8 cellular contexts compared by ENCODE assay signal in the genomic region with DNA sequence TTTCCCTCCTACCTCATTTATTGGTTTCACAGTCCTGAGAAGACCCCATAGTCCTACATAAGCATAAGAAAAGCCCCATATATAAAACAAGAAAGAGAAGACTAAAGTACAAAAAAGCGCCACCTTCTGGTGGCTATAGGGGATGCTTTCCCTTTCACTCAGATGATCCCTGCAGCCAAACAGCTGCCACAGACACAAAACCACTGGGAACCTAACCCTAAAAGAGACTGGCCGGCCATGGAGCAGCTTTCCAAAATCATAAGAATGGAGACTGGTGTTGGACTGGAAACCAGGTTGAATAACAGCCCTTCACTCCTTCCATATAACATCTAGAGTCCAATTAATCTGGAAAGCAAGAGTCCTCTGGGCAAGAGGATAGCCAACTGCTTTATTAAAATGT. TPM values are rescaled to one million over a fixed set of nuclear protein-coding genes. Genes with fewer than 3 reads are reported as not detected.
DNase-seq lines count a peak whose midpoint lies in the region; ATAC-seq, FAIRE-seq and TF ChIP-seq lines count a peak whose summit lies in the region.

No MANE protein-coding gene starts in this region.

- peaks cover 9% of the 10 kb centered on the region for H3K79me2 ChIP-seq in OCI-LY7 (ENCODE audit: insufficient read depth, low read depth, low read length)
- peaks cover 68% of the 10 kb centered on the region for H3K79me2 ChIP-seq in astrocyte (ENCODE audit: insufficient read depth, low read length)

- BruUV-seq in OCI-LY7 (replicated peaks; lab: Mats Ljungman, UMichigan), result no TSS peak

- in situ Hi-C loops in G401 (cut with HindIII; ENCODE audit: low sequenced_read_pairs), result no loop called here

- H3K9me2 ChIP-seq in OCI-LY7 (ENCODE audit: insufficient read depth, low read length), result no peaks in the 10 kb centered on the region

- FAIRE-seq in astrocyte (lab: Jason Lieb, UNC), result no peak

- no peaks in the 10 kb centered on the region for H3K9me3 Mint-ChIP-seq in astrocyte (ENCODE audit: unreplicated experiment)
- H3K9me3 Mint-ChIP-seq in immature natural killer cell, result no peaks in the 10 kb centered on the region

- POLR2A ChIA-PET in OCI-LY7 (lab: Charles Lee), result no interaction called here

- H3K4me3 ChIP-seq in OCI-LY7 (ENCODE audit: low read depth, low read length, poor library complexity, severe bottlenecking) (no peak overlapping the region), astrocyte (ENCODE audit: insufficient read depth, low read depth, low read length) (no peak overlapping the region)

- H4K20me1 ChIP-seq in OCI-LY7 (ENCODE audit: insufficient read depth, low read length) (peaks cover 4% of the 10 kb centered on the region), astrocyte (ENCODE audit: insufficient read depth, low read length) (peaks cover 76% of the 10 kb centered on the region)

- no peaks in the 10 kb centered on the region for H3K27me3 ChIP-seq in astrocyte (ENCODE audit: insufficient read depth, low read length)

- H3K9ac ChIP-seq in astrocyte (ENCODE audit: low read length), result no peak overlapping the region

- intact Hi-C loops in OCI-LY7 (cut with micrococcal nuclease; ENCODE audit: unreplicated experiment), result no loop called here

- H3K36me3 Mint-ChIP-seq in astrocyte (ENCODE audit: low read depth, unreplicated experiment) (peaks cover 25% of the 10 kb centered on the region), immature natural killer cell (peaks cover 0 to 23% (median 9%) of the 10 kb centered on the region in 3 donors)

- peak; percentile 27 for DNase-seq in G401 (ENCODE audit: low spot score)
- peak; percentile 53 for DNase-seq in OCI-LY7 (ENCODE audit: low spot score)
- no peak for DNase-seq in astrocyte (ENCODE audit: low read depth)
- DNase-seq in immature natural killer cell, result peak in 2 of 3 donors; percentile 16 to 26
- peak; percentile 17 to 36 for DNase-seq in stimulated activated CD4-positive, alpha-beta T cell treated with anti-CD3 and anti-CD28 coated beads, Interleukin-2, amount 100 ng/mL, for 48 hours

- H3K36me3 ChIP-seq in OCI-LY7 (ENCODE audit: insufficient read depth, low read length) (peaks cover 97% of the 10 kb centered on the region), astrocyte (ENCODE audit: insufficient read depth, low read length) (peaks cover 62% of the 10 kb centered on the region)

- no peaks in the 10 kb centered on the region for H3K9me3 ChIP-seq in OCI-LY7 (ENCODE audit: low read length)
- no peaks in the 10 kb centered on the region for H3K9me3 ChIP-seq in astrocyte (ENCODE audit: insufficient read depth, low read depth, low read length)

- H3K4me1 Mint-ChIP-seq in astrocyte (ENCODE audit: low read depth, unreplicated experiment), result peaks cover 35% of the 10 kb centered on the region
- H3K4me1 Mint-ChIP-seq in immature natural killer cell, result peaks cover 17 to 36% of the 10 kb centered on the region in 2 donors

- peak overlapping the region; percentile 90 for H3K27ac Mint-ChIP-seq in astrocyte (ENCODE audit: unreplicated experiment)
- peak overlapping the region in 2 of 6 donors; percentile 18 to 59 for H3K27ac Mint-ChIP-seq in immature natural killer cell

- H3K27me3 Mint-ChIP-seq in astrocyte (ENCODE audit: low read depth, unreplicated experiment), result no peaks in the 10 kb centered on the region
- H3K27me3 Mint-ChIP-seq in immature natural killer cell (ENCODE audit: low read depth in 3 of 3), result no peaks in the 10 kb centered on the region

- H3K4me2 ChIP-seq in OCI-LY7 (ENCODE audit: low read length), result no peak overlapping the region
- H3K4me2 ChIP-seq in astrocyte (ENCODE audit: low read length), result peak overlapping the region; percentile 61

- H3K27ac ChIP-seq in 22Rv1 (peak overlapping the region; percentile 71), OCI-LY7 (ENCODE audit: low read depth, low read length, poor library complexity, severe bottlenecking) (no peak overlapping the region), astrocyte (ENCODE audit: low read depth, low read length) (peak overlapping the region; percentile 86)

- H2AFZ ChIP-seq in OCI-LY7 (ENCODE audit: low read length) (no peak overlapping the region), astrocyte (ENCODE audit: low read depth, low read length) (no peak overlapping the region)

- no peak for ATAC-seq in HG03135 (IDR thresholded peaks at IDR 0.05; ENCODE audit: unreplicated experiment)
- ATAC-seq in GM21515 (IDR thresholded peaks at IDR 0.05; ENCODE audit: unreplicated experiment), result no peak

- H3K4me3 Mint-ChIP-seq in astrocyte (ENCODE audit: unreplicated experiment) (peak overlapping the region; percentile 60), immature natural killer cell (no peak overlapping the region)

- H3K4me1 ChIP-seq in OCI-LY7 (ENCODE audit: insufficient read depth, low read length, poor library complexity, severe bottlenecking) (no peaks in the 10 kb centered on the region), astrocyte (ENCODE audit: insufficient read depth, low read length) (peaks cover 36% of the 10 kb centered on the region)

- CTCF ChIA-PET in OCI-LY7 (lab: Charles Lee; ENCODE audit: unreplicated experiment), result no interaction called here

- TF ChIP-seq CTCF in 22Rv1 (IDR thresholded peaks at IDR 0.05), result peak; percentile 87
- peak; percentile 88 for TF ChIP-seq CTCF in OCI-LY7 (conservative IDR thresholded peaks at IDR 0.05; ENCODE audit: low read length)
- TF ChIP-seq CTCF in astrocyte (IDR thresholded peaks at IDR 0.05; ENCODE audit: insufficient read depth, low read depth, low read length), result peak; percentile 60

RNA-seq across cellular contexts. Expression of a gene that starts 11.4 kb away (rescaled TPM):
- 41.6 and 63.4 TPM in 2 replicates for total RNA-seq in G401 (2014; rRNA removed; shearing (Covaris generic))
- total RNA-seq in OCI-LY7 (2014; rRNA removed; shearing (Covaris generic)), result 48.4 and 48.9 TPM in 2 replicates
- 62.4 and 64.0 TPM in 2 replicates for total RNA-seq in OCI-LY7 (2022)
- total RNA-seq in astrocyte, result 133 and 150 TPM in 2 replicates
- 10 to 100 TPM; 15.3 to 41.1 (median 16.6) TPM for polyA plus RNA-seq in immature natural killer cell

RNA-seq across cellular contexts. Expression of a gene that starts 43.5 kb away (rescaled TPM):
- 11.9 and 22.5 TPM in 2 replicates for total RNA-seq in G401 (2014; rRNA removed; shearing (Covaris generic))
- 0.03 TPM in 1 of 2 replicates, not detected in the other for total RNA-seq in OCI-LY7 (2014; rRNA removed; shearing (Covaris generic))
- total RNA-seq in OCI-LY7 (2022) (0.76 and 1.3 TPM in 2 replicates), astrocyte (20.2 and 20.9 TPM in 2 replicates)
- polyA plus RNA-seq in immature natural killer cell, result under 1 TPM in 1 of 3 donors, not detected in 2; 0.19 TPM
